Comparison of ENCODE assay signal across 1 cellular context in the genomic region with DNA sequence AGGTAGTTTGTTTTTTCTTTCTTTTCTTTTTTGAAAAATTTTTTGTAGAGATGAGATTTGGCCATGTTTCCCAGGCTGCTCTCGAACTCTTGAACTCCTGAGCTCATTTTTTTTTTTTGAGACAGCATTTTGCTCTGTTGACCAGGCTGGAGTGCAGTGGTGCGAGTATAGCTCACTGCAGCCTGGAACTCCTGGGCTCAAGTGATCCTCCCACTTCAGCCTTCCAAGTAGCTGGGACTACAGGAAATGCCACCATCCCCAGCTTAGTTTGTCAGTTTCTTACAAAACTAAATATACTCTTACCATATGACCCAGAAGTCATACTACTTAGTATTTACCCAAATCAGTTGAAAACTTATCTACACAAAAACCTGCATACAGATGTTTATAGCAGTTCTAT.
TF ChIP-seq lines count a peak whose summit lies in the region.

No MANE protein-coding gene starts in this region.

TF ChIP-seq in HEK293, 187 proteins besides CTCF, POLR2A, EP300 and RAD21:
- TF ChIP-seq, protein P1, sequence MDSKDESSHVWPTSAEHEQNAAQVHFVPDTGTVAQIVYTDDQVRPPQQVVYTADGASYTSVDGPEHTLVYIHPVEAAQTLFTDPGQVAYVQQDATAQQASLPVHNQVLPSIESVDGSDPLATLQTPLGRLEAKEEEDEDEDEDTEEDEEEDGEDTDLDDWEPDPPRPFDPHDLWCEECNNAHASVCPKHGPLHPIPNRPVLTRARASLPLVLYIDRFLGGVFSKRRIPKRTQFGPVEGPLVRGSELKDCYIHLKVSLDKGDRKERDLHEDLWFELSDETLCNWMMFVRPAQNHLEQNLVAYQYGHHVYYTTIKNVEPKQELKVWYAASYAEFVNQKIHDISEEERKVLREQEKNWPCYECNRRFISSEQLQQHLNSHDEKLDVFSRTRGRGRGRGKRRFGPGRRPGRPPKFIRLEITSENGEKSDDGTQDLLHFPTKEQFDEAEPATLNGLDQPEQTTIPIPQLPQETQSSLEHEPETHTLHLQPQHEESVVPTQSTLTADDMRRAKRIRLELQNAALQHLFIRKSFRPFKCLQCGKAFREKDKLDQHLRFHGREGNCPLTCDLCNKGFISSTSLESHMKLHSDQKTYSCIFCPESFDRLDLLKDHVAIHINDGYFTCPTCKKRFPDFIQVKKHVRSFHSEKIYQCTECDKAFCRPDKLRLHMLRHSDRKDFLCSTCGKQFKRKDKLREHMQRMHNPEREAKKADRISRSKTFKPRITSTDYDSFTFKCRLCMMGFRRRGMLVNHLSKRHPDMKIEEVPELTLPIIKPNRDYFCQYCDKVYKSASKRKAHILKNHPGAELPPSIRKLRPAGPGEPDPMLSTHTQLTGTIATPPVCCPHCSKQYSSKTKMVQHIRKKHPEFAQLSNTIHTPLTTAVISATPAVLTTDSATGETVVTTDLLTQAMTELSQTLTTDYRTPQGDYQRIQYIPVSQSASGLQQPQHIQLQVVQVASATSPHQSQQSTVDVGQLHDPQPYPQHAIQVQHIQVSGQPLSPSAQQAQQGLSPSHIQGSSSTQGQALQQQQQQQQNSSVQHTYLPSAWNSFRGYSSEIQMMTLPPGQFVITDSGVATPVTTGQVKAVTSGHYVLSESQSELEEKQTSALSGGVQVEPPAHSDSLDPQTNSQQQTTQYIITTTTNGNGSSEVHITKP (tag by site-specific recombination; IDR thresholded peaks at IDR 0.05): 0 out of 2 replicates have a peak, but pooled peaks have one; percentile 12
- TF ChIP-seq ZNF660 (tag by site-specific recombination; IDR thresholded peaks at IDR 0.05): no peak
